ENCODE assay signal across 1 cellular context in genomic region chr5:122165574-122166021, GRCh38.
TF ChIP-seq lines count a peak whose summit lies in the region.

No MANE protein-coding gene starts in this region.

TF ChIP-seq in HepG2, 621 proteins besides CTCF, POLR2A, EP300 and RAD21 (continued from another document):
- TF ChIP-seq MNT (IDR thresholded peaks at IDR 0.05) (no peak), HNF1B (CRISPR knock-in tag; IDR thresholded peaks at IDR 0.05) (0 out of 2 replicates have a peak, but pooled peaks have one; percentile 17), RARA (CRISPR knock-in tag; IDR thresholded peaks at IDR 0.05) (peak; percentile 21; the same call in 1 of the 2 replicates), ATF3 (CRISPR knock-in tag; IDR thresholded peaks at IDR 0.05) (peak; percentile 37; the same call in 1 of the 2 replicates), JUN (CRISPR knock-in tag; IDR thresholded peaks at IDR 0.05) (no peak), ATF4 (CRISPR knock-in tag; IDR thresholded peaks at IDR 0.05) (peak; percentile 27 to 97; a peak in 2 of 4 replicates), SP4 (CRISPR knock-in tag; IDR thresholded peaks at IDR 0.05) (no peak), ZBTB3 (CRISPR knock-in tag; IDR thresholded peaks at IDR 0.05; ENCODE audit: borderline replicate concordance, low read depth) (no peak), ZFYVE20 (CRISPR knock-in tag; IDR thresholded peaks at IDR 0.05; ENCODE audit: borderline replicate concordance, low read depth) (no peak), MIXL1 (CRISPR knock-in tag; IDR thresholded peaks at IDR 0.05) (no peak), ZNF644 (CRISPR knock-in tag; IDR thresholded peaks at IDR 0.05; ENCODE audit: low read depth) (0 out of 2 replicates have a peak, but pooled peaks have one; percentile 9), MAZ (IDR thresholded peaks at IDR 0.05; ENCODE audit: borderline replicate concordance, low read depth, low read length) (no peak), MAZ (CRISPR knock-in tag; IDR thresholded peaks at IDR 0.05; ENCODE audit: low read depth) (no peak), ZSCAN9 (CRISPR knock-in tag; IDR thresholded peaks at IDR 0.05; ENCODE audit: borderline replicate concordance) (no peak), ZNF460 (CRISPR knock-in tag; IDR thresholded peaks at IDR 0.05; ENCODE audit: borderline replicate concordance) (no peak), ZNF788 (CRISPR knock-in tag; IDR thresholded peaks at IDR 0.05; ENCODE audit: borderline replicate concordance) (no peak), DPF2 (CRISPR knock-in tag; IDR thresholded peaks at IDR 0.05; ENCODE audit: borderline replicate concordance, low read depth) (no peak), ZNF326 (CRISPR knock-in tag; IDR thresholded peaks at IDR 0.05; ENCODE audit: borderline replicate concordance) (no peak), ARID5B (CRISPR knock-in tag; IDR thresholded peaks at IDR 0.05) (0 out of 2 replicates have a peak, but pooled peaks have one; percentile 34), ETV5 (CRISPR knock-in tag; IDR thresholded peaks at IDR 0.05; ENCODE audit: borderline replicate concordance) (no peak), CEBPB (IDR thresholded peaks at IDR 0.05; ENCODE audit: borderline replicate concordance, low read depth, low read length) (peak; percentile 93), ELF3 (CRISPR knock-in tag; IDR thresholded peaks at IDR 0.05) (0 out of 2 replicates have a peak, but pooled peaks have one; percentile 14), ARHGAP35 (CRISPR knock-in tag; IDR thresholded peaks at IDR 0.05; ENCODE audit: borderline replicate concordance) (no peak), WIZ (CRISPR knock-in tag; IDR thresholded peaks at IDR 0.05) (no peak)
TF ChIP-seq in HepG2: peak in this region for 14.
